Comparison of ENCODE assay signal across 3 cellular contexts in the genomic region with DNA sequence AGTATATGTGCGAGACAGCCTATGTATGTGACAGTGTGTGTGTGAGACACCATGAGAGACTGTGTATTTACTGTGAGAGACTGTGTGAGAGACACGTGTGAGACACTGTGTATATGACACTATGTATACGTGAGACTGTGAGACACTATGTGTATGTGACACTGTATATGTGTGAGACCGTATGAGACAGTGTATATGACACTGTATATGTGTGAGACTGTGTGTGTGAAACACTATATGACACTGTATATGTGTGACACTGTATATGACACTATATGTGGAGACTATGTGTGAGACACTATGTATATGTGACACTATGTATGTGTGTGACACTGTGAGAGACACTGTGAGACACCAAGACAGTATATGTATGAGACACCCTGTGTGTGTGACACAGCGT.
TF ChIP-seq lines count a peak whose summit lies in the region.

No MANE protein-coding gene starts in this region.

TF ChIP-seq in GM12891, 5 proteins besides CTCF, POLR2A, EP300 and RAD21:
- TF ChIP-seq TAF1 (IDR thresholded peaks at IDR 0.05; ENCODE audit: low read depth, low read length) (no peak), PAX5 (IDR thresholded peaks at IDR 0.05; ENCODE audit: insufficient read depth, low read length, severe bottlenecking) (no peak), SPI1 (IDR thresholded peaks at IDR 0.05; ENCODE audit: low read depth, low read length) (no peak), POU2F2 (IDR thresholded peaks at IDR 0.05; ENCODE audit: low read depth, low read length) (no peak)

TF ChIP-seq in HCT116, 20 proteins besides CTCF, POLR2A, EP300 and RAD21:
- TF ChIP-seq JUND (IDR thresholded peaks at IDR 0.05): no peak
- TF ChIP-seq POLR2AphosphoS5 (IDR thresholded peaks at IDR 0.05; ENCODE audit: low read depth, low read length): no peak
- no peak for TF ChIP-seq EZH2 (IDR thresholded peaks at IDR 0.05)
- TF ChIP-seq FOSL1 (IDR thresholded peaks at IDR 0.05; ENCODE audit: low read depth): no peak

TF ChIP-seq in H1, 55 proteins besides CTCF, POLR2A, EP300 and RAD21:
- no peak for TF ChIP-seq NRF1 (IDR thresholded peaks at IDR 0.05; ENCODE audit: low read depth, low read length)
- TF ChIP-seq POLR2AphosphoS5 (IDR thresholded peaks at IDR 0.05; ENCODE audit: low read depth, low read length): peak; percentile 18; the same call in 1 of the 2 replicates
